1 cellular context compared by ENCODE assay signal in the genomic region with DNA sequence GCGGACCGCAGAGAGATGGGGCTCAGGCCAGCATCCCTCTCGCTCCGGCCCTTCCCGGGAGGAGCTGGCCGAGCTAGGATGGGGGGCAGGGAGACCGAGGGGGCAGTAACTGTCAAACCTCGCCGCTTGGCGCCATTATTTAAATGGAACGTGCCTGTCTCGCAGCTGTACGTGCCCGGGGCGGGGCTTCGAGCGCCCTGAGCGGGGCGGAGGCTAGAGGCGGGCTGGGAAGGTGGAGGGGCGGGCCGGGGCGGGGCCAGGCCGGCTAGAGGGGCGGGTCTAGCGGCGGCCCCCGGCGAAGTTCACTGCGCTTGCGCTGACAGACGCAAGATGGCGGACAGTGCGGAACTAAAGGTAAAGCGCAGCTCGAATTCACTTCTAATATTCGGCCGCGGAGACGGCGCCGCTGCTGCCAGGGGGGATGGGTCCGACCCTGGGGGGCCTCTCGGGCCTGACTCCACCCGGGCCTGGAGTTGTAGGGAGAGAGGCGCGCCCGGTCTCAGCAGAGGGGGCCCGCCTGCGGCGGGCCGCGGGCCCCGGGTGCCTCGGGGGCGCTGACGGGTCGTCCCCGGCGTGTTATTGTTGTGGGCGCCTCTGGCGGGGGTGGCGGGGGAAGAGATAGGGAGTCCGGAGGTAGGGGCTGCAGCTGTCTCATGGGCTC.
TF ChIP-seq lines count a peak whose summit lies in the region.

Gene PIAS1, plus strand, starts transcription at position 319 of the 661 bp plus-strand sequence. Its CDS starts 12 bp downstream, at position 331.

TF ChIP-seq in K562, 482 proteins besides CTCF, POLR2A, EP300 and RAD21 (continued from another document and continues in another):
- TF ChIP-seq ZBTB33 (CRISPR knock-in tag; IDR thresholded peaks at IDR 0.05) (peak; percentile 71), PML (IDR thresholded peaks at IDR 0.05; ENCODE audit: low read length) (peak; percentile 49; the same call in 1 of the 2 replicates), BCOR (IDR thresholded peaks at IDR 0.05) (peak; percentile 34; the same call in 1 of the 2 replicates), ZFX (CRISPR knock-in tag; IDR thresholded peaks at IDR 0.05) (peak; percentile 90), ZNF23 (CRISPR knock-in tag; IDR thresholded peaks at IDR 0.05) (no peak), ZNF695 (CRISPR knock-in tag; IDR thresholded peaks at IDR 0.05) (no peak), ZC3H4 (CRISPR knock-in tag; IDR thresholded peaks at IDR 0.05; ENCODE audit: borderline replicate concordance) (no peak), MECOM (CRISPR knock-in tag; IDR thresholded peaks at IDR 0.05) (no peak), CBFB (CRISPR knock-in tag; IDR thresholded peaks at IDR 0.05) (no peak), LCOR (CRISPR knock-in tag; IDR thresholded peaks at IDR 0.05) (no peak), RBBP5 (IDR thresholded peaks at IDR 0.05; ENCODE audit: borderline replicate concordance, insufficient read depth, low read length, poor library complexity, severe bottlenecking) (peak; percentile 81), MAZ (CRISPR knock-in tag; conservative IDR thresholded peaks at IDR 0.05 in 1 of 2, IDR thresholded peaks at IDR 0.05 in 1 of 2) (peak; percentile 36 to 59; a peak in 3 of 4 replicates)
- TF ChIP-seq, protein P1, sequence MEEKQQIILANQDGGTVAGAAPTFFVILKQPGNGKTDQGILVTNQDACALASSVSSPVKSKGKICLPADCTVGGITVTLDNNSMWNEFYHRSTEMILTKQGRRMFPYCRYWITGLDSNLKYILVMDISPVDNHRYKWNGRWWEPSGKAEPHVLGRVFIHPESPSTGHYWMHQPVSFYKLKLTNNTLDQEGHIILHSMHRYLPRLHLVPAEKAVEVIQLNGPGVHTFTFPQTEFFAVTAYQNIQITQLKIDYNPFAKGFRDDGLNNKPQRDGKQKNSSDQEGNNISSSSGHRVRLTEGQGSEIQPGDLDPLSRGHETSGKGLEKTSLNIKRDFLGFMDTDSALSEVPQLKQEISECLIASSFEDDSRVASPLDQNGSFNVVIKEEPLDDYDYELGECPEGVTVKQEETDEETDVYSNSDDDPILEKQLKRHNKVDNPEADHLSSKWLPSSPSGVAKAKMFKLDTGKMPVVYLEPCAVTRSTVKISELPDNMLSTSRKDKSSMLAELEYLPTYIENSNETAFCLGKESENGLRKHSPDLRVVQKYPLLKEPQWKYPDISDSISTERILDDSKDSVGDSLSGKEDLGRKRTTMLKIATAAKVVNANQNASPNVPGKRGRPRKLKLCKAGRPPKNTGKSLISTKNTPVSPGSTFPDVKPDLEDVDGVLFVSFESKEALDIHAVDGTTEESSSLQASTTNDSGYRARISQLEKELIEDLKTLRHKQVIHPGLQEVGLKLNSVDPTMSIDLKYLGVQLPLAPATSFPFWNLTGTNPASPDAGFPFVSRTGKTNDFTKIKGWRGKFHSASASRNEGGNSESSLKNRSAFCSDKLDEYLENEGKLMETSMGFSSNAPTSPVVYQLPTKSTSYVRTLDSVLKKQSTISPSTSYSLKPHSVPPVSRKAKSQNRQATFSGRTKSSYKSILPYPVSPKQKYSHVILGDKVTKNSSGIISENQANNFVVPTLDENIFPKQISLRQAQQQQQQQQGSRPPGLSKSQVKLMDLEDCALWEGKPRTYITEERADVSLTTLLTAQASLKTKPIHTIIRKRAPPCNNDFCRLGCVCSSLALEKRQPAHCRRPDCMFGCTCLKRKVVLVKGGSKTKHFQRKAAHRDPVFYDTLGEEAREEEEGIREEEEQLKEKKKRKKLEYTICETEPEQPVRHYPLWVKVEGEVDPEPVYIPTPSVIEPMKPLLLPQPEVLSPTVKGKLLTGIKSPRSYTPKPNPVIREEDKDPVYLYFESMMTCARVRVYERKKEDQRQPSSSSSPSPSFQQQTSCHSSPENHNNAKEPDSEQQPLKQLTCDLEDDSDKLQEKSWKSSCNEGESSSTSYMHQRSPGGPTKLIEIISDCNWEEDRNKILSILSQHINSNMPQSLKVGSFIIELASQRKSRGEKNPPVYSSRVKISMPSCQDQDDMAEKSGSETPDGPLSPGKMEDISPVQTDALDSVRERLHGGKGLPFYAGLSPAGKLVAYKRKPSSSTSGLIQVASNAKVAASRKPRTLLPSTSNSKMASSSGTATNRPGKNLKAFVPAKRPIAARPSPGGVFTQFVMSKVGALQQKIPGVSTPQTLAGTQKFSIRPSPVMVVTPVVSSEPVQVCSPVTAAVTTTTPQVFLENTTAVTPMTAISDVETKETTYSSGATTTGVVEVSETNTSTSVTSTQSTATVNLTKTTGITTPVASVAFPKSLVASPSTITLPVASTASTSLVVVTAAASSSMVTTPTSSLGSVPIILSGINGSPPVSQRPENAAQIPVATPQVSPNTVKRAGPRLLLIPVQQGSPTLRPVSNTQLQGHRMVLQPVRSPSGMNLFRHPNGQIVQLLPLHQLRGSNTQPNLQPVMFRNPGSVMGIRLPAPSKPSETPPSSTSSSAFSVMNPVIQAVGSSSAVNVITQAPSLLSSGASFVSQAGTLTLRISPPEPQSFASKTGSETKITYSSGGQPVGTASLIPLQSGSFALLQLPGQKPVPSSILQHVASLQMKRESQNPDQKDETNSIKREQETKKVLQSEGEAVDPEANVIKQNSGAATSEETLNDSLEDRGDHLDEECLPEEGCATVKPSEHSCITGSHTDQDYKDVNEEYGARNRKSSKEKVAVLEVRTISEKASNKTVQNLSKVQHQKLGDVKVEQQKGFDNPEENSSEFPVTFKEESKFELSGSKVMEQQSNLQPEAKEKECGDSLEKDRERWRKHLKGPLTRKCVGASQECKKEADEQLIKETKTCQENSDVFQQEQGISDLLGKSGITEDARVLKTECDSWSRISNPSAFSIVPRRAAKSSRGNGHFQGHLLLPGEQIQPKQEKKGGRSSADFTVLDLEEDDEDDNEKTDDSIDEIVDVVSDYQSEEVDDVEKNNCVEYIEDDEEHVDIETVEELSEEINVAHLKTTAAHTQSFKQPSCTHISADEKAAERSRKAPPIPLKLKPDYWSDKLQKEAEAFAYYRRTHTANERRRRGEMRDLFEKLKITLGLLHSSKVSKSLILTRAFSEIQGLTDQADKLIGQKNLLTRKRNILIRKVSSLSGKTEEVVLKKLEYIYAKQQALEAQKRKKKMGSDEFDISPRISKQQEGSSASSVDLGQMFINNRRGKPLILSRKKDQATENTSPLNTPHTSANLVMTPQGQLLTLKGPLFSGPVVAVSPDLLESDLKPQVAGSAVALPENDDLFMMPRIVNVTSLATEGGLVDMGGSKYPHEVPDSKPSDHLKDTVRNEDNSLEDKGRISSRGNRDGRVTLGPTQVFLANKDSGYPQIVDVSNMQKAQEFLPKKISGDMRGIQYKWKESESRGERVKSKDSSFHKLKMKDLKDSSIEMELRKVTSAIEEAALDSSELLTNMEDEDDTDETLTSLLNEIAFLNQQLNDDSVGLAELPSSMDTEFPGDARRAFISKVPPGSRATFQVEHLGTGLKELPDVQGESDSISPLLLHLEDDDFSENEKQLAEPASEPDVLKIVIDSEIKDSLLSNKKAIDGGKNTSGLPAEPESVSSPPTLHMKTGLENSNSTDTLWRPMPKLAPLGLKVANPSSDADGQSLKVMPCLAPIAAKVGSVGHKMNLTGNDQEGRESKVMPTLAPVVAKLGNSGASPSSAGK (IDR thresholded peaks at IDR 0.05) = peak; percentile 97
- TF ChIP-seq, protein P2, sequence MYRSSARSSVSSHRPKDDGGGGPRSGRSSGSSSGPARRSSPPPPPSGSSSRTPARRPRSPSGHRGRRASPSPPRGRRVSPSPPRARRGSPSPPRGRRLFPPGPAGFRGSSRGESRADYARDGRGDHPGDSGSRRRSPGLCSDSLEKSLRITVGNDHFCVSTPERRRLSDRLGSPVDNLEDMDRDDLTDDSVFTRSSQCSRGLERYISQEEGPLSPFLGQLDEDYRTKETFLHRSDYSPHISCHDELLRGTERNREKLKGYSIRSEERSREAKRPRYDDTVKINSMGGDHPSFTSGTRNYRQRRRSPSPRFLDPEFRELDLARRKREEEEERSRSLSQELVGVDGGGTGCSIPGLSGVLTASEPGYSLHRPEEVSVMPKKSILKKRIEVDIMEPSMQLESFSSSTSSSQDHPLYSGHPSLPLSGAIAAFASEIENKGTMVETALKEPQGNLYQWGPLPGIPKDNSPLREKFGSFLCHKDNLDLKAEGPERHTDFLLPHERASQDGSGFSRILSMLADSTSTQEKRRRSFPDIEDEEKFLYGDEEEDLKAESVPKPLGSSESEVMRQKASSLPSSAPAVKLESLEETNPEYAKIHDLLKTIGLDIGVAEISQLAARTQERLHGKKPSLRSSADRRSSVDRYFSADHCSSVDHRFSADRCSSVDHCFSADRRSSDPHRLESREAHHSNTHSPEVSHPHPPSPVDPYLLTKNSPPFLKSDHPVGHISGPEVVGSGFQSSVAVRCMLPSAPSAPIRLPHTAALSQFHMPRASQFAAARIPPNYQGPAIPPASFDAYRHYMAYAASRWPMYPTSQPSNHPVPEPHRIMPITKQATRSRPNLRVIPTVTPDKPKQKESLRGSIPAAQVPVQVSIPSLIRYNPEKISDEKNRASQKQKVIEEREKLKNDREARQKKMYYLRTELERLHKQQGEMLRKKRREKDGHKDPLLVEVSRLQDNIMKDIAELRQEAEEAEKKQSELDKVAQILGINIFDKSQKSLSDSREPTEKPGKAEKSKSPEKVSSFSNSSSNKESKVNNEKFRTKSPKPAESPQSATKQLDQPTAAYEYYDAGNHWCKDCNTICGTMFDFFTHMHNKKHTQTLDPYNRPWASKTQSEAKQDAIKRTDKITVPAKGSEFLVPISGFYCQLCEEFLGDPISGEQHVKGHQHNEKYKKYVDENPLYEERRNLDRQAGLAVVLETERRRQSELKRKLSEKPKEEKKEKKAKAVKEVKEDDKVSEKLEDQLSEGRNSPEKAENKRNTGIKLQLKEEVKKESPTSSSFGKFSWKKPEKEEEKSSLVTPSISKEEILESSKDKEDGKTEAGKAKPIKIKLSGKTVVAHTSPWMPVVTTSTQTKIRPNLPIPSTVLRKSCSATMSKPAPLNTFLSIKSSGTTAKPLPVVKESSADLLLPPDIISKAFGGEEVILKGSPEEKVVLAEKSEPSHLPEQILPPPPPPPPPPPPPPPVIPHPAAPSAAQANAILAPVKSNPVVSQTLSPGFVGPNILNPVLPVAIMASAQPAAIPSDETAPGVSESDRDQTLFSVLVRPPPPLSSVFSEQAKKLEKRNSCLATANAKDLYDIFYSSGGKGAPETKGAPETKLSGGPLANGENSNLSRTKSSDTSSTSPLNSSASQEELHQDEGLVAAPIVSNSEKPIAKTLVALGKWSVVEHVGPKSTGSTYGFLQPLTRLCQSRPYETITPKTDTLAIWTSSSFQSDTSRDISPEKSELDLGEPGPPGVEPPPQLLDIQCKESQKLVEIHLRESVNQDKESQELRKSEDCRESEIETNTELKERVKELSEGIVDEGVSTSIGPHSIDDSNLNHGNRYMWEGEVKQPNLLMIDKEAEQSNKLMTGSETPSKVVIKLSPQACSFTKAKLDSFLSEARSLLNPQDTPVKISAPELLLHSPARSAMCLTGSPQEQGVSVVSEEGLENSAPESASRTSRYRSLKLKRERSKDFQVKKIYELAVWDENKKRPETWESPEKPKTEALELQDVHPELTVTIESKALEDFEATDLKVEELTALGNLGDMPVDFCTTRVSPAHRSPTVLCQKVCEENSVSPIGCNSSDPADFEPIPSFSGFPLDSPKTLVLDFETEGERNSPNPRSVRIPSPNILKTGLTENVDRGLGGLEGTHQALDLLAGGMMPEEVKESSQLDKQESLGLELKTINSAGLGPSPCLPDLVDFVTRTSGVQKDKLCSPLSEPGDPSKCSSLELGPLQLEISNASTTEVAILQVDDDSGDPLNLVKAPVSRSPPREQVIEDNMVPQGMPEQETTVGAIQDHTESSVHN (IDR thresholded peaks at IDR 0.05; ENCODE audit: borderline replicate concordance in 1 of 2, low read depth in 1 of 2) = no peak
- TF ChIP-seq, protein P3, sequence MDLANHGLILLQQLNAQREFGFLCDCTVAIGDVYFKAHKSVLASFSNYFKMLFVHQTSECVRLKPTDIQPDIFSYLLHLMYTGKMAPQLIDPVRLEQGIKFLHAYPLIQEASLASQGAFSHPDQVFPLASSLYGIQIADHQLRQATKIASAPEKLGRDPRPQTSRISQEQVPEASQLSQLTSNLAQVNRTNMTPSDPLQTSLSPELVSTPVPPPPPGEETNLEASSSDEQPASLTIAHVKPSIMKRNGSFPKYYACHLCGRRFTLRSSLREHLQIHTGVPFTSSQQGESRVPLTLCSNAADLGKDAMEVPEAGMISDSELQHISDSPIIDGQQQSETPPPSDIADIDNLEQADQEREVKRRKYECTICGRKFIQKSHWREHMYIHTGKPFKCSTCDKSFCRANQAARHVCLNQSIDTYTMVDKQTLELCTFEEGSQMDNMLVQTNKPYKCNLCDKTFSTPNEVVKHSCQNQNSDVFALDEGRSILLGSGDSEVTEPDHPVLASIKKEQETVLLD (IDR thresholded peaks at IDR 0.05) = peak; percentile 87; the same call in 1 of the 2 replicates
- TF ChIP-seq, protein P4, sequence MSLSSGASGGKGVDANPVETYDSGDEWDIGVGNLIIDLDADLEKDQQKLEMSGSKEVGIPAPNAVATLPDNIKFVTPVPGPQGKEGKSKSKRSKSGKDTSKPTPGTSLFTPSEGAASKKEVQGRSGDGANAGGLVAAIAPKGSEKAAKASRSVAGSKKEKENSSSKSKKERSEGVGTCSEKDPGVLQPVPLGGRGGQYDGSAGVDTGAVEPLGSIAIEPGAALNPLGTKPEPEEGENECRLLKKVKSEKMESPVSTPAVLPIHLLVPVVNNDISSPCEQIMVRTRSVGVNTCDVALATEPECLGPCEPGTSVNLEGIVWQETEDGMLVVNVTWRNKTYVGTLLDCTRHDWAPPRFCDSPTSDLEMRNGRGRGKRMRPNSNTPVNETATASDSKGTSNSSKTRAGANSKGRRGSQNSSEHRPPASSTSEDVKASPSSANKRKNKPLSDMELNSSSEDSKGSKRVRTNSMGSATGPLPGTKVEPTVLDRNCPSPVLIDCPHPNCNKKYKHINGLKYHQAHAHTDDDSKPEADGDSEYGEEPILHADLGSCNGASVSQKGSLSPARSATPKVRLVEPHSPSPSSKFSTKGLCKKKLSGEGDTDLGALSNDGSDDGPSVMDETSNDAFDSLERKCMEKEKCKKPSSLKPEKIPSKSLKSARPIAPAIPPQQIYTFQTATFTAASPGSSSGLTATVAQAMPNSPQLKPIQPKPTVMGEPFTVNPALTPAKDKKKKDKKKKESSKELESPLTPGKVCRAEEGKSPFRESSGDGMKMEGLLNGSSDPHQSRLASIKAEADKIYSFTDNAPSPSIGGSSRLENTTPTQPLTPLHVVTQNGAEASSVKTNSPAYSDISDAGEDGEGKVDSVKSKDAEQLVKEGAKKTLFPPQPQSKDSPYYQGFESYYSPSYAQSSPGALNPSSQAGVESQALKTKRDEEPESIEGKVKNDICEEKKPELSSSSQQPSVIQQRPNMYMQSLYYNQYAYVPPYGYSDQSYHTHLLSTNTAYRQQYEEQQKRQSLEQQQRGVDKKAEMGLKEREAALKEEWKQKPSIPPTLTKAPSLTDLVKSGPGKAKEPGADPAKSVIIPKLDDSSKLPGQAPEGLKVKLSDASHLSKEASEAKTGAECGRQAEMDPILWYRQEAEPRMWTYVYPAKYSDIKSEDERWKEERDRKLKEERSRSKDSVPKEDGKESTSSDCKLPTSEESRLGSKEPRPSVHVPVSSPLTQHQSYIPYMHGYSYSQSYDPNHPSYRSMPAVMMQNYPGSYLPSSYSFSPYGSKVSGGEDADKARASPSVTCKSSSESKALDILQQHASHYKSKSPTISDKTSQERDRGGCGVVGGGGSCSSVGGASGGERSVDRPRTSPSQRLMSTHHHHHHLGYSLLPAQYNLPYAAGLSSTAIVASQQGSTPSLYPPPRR (CRISPR knock-in tag; IDR thresholded peaks at IDR 0.05; ENCODE audit: borderline replicate concordance) = peak; percentile 64; the same call in 1 of the 2 replicates
